9 cellular contexts compared by ENCODE assay signal in the genomic region with DNA sequence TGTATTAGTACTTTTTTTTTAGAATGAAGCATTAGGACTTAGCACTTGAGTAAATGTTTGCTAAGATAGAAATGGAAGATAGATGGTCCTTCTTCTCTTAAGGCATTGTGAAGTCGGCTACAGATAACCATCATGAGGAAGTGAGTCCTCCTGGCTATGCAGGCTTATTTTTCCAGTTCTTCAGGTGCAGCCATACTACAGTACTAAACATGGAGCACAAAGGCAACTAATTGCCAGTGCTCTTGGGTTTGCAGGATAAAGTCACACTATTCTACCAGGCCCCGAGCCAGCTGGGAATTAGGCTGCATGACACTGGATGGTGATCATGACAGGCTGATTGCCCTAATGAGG.
DNase-seq lines count a peak whose midpoint lies in the region; ATAC-seq and TF ChIP-seq lines count a peak whose summit lies in the region.
"Had no signal": no experiment of that assay in that cellular context is flagged by ENCODE, and none has a peak within 500 bp of the region (broad histone marks: within the 10 kb centered on the region; RNA-seq: fewer than 3 reads in every experiment).

No MANE protein-coding gene starts in this region.

- no peak overlapping the region for H3K9ac ChIP-seq in neural progenitor cell

- DNase-seq in CD14-positive monocyte (ENCODE audit: low spot score) (no peak), caudate nucleus (lab: John Stamatoyannopoulos, UW) (no peak), neural progenitor cell (ENCODE audit: low spot score) (no peak), H7 (no peak), NCI-H1436 treated with DMSO at 0.1 percent for 48 hours (lab: John Stamatoyannopoulos, UW) (no peak), NAMALWA (ENCODE audit: low spot score) (no peak), OCI-M2 (lab: John Stamatoyannopoulos, UW; ENCODE audit: unreplicated experiment) (no peak)
- DNase-seq: NCI-H524 treated with DMSO at 0.1 percent for 48 hours had no signal

- no peaks in the 10 kb centered on the region for H3K79me2 ChIP-seq in neural progenitor cell (ENCODE audit: low read depth)

- no peaks in the 10 kb centered on the region for H3K27me3 Mint-ChIP-seq in CD14-positive monocyte (ENCODE audit: low read depth in 3 of 3)
- H3K27me3 Mint-ChIP-seq in neural progenitor cell (ENCODE audit: insufficient read depth, low read depth) = peaks cover 2% of the 10 kb centered on the region

- TF ChIP-seq CTCF in CD14-positive monocyte (IDR thresholded peaks at IDR 0.05) (no peak), neural progenitor cell (IDR thresholded peaks at IDR 0.05) (no peak)

- peaks cover 49% of the 10 kb centered on the region for H3K4me1 Mint-ChIP-seq in CD14-positive monocyte
- peaks cover 56% of the 10 kb centered on the region for H3K4me1 Mint-ChIP-seq in neural progenitor cell

- H3K36me3 ChIP-seq in neural progenitor cell (no peaks in the 10 kb centered on the region), H7 (replicated peaks; ENCODE audit: control insufficient read depth, insufficient read depth, low read length) (no peaks in the 10 kb centered on the region)

- H3K27ac ChIP-seq in caudate nucleus (ENCODE audit: low read depth, low read length) (peak overlapping the region; percentile 84), neural progenitor cell (no peak overlapping the region)

- H4K20me1 ChIP-seq in neural progenitor cell (ENCODE audit: low read depth) = no peaks in the 10 kb centered on the region

- H3K9me3 Mint-ChIP-seq in CD14-positive monocyte (peaks cover 0 to 2% (median 0%) of the 10 kb centered on the region in 7 donors), neural progenitor cell (no peaks in the 10 kb centered on the region)

- no peaks in the 10 kb centered on the region for H3K27me3 ChIP-seq in neural progenitor cell
- H3K27me3 ChIP-seq in H7 (ENCODE audit: control insufficient read depth, insufficient read depth, low read length) = no peaks in the 10 kb centered on the region

- ATAC-seq in HG02938 (IDR thresholded peaks at IDR 0.05; ENCODE audit: unreplicated experiment) = peak; percentile 1

- H3K4me2 ChIP-seq in neural progenitor cell = no peak overlapping the region

- H3K4me3 Mint-ChIP-seq in CD14-positive monocyte (peak overlapping the region; percentile 86 to 97), neural progenitor cell (peak overlapping the region; percentile 78)

- no peaks in the 10 kb centered on the region for H3K9me3 ChIP-seq in neural progenitor cell (ENCODE audit: low read depth)

- peaks cover 5% of the 10 kb centered on the region for H3F3A ChIP-seq in neural progenitor cell (ENCODE audit: low read depth)

- H3K27ac Mint-ChIP-seq in CD14-positive monocyte (peak overlapping the region; percentile 96 to 100 (median 99)), neural progenitor cell (peak overlapping the region; percentile 96)

- H3K4me3 ChIP-seq in neural progenitor cell (no peak overlapping the region), H7 (ENCODE audit: insufficient read depth, low read depth, low read length) (no peak overlapping the region)

- no peak overlapping the region for H2AFZ ChIP-seq in neural progenitor cell (replicated peaks)

- intact Hi-C loops in CD14-positive monocyte (cut with micrococcal nuclease) = loop anchor here (5.0 to 10.0 kb wide), 4 partner anchors 36 to 101 kb away; no protein-coding TSS in a partner anchor

- H3K4me1 ChIP-seq in neural progenitor cell = peaks cover 29% of the 10 kb centered on the region

- H3K36me3 Mint-ChIP-seq in CD14-positive monocyte = peaks cover 14 to 16% of the 10 kb centered on the region in 2 donors
- H3K36me3 Mint-ChIP-seq in neural progenitor cell = peaks cover 12% of the 10 kb centered on the region
